ENCODE assay signal across 8 cellular contexts in genomic region chr1:23485002-23485332, GRCh38. TPM values are rescaled to one million over a fixed set of nuclear protein-coding genes. Genes with fewer than 3 reads are reported as not detected.
DNase-seq lines count a peak whose midpoint lies in the region; ATAC-seq and TF ChIP-seq lines count a peak whose summit lies in the region.

No MANE protein-coding gene starts in this region.

- H3K36me3 ChIP-seq in Panc1 (ENCODE audit: control insufficient read depth, insufficient read depth, low read length) (no peaks in the 10 kb centered on the region), esophagus muscularis mucosa (no peaks in the 10 kb centered on the region), BE2C (no peaks in the 10 kb centered on the region)

- H3K27ac ChIP-seq in Panc1 (ENCODE audit: low read length) (peak overlapping the region; percentile 82), esophagus muscularis mucosa (replicated peaks in 1 of 4) (peak overlapping the region; percentile 95 to 99 (median 96))

- intact Hi-C loops in Calu3 (cut with micrococcal nuclease; ENCODE audit: unreplicated experiment) (no loop called here), Panc1 (cut with micrococcal nuclease; ENCODE audit: unreplicated experiment) (no loop called here), esophagus muscularis mucosa (cut with DNase I) (loop anchor here (10.0 kb wide), 2 partner anchors 60 to 120 kb away; partner anchors contain the start of genes TCEA3 and ZNF436)

- in situ Hi-C loops in Panc1 (cut with HindIII; ENCODE audit: low pct_unique_long_range_greater_than_20kb, low sequenced_read_pairs): no loop called here

- peaks cover 8% of the 10 kb centered on the region for H3K4me1 Mint-ChIP-seq in Calu3 (ENCODE audit: low read depth, unreplicated experiment)

- DNase-seq in Calu3 (no peak), Panc1 (ENCODE audit: low read depth, low spot score) (no peak), esophagus muscularis mucosa (ENCODE audit: extremely low spot score) (no peak), retinal pigment epithelial cell (ENCODE audit: low read depth) (no peak), BE2C (no peak)

- peaks cover 9% of the 10 kb centered on the region for H3K4me1 ChIP-seq in Panc1 (ENCODE audit: control insufficient read depth, insufficient read depth, low read length)
- peaks cover 28 to 47% (median 46%) of the 10 kb centered on the region in 4 donors for H3K4me1 ChIP-seq in esophagus muscularis mucosa
- no peaks in the 10 kb centered on the region for H3K4me1 ChIP-seq in BE2C

- H3K27me3 ChIP-seq in Panc1 (ENCODE audit: control insufficient read depth, insufficient read depth, low read length) (no peaks in the 10 kb centered on the region), esophagus muscularis mucosa (no peaks in the 10 kb centered on the region), BE2C (no peaks in the 10 kb centered on the region)

- 44% methylated on average over 7 of the region's 7 CpGs for WGBS in esophagus muscularis mucosa

- H3K4me3 Mint-ChIP-seq in Calu3 (ENCODE audit: low read depth, unreplicated experiment): peak overlapping the region; percentile 77

- H3K9me3 Mint-ChIP-seq in Calu3 (ENCODE audit: low read depth, unreplicated experiment): no peaks in the 10 kb centered on the region

- no peak for TF ChIP-seq EP300 in esophagus muscularis mucosa (IDR thresholded peaks at IDR 0.05)

- BruUV-seq in Calu3 (replicated peaks; lab: Mats Ljungman, UMichigan) (no TSS peak), Panc1 (replicated peaks; lab: Mats Ljungman, UMichigan) (no TSS peak)

- H3K4me3 ChIP-seq in Panc1 (ENCODE audit: low read depth in 2 of 2, low read length in 2 of 2) (peak overlapping the region; percentile 63 to 70), esophagus muscularis mucosa (peak overlapping the region; percentile 89 to 99 (median 98)), retinal pigment epithelial cell (ENCODE audit: low read length) (peak overlapping the region; percentile 67), BE2C (ENCODE audit: low read depth, low read length) (no peak overlapping the region; the same call in 1 of the 2 replicates)

- no peak overlapping the region for H3K27ac Mint-ChIP-seq in Calu3 (ENCODE audit: unreplicated experiment)

- TF ChIP-seq POLR2A in esophagus muscularis mucosa (IDR thresholded peaks at IDR 0.05; ENCODE audit: low read depth): no peak

- ATAC-seq in Panc1 (no peak), GM21526 (IDR thresholded peaks at IDR 0.05; ENCODE audit: low FRiP score, unreplicated experiment) (no peak), HG02840 (IDR thresholded peaks at IDR 0.05; ENCODE audit: low FRiP score, unreplicated experiment) (no peak), HG02884 (IDR thresholded peaks at IDR 0.05; ENCODE audit: unreplicated experiment) (no peak)

- CTCF ChIA-PET in Calu3 (lab: Charles Lee) (interaction anchor here (0.6 to 1.7 kb wide), 4 partner anchors 12 to 633 kb away, joined by 4 to 5 read pairs (median 4); no protein-coding TSS in a partner anchor), Panc1 (lab: Charles Lee) (interaction anchor here (0.6 to 1.6 kb wide), 3 partner anchors 12 to 150 kb away, joined by 7 to 23 read pairs (median 8); no protein-coding TSS in a partner anchor)

- TF ChIP-seq CTCF in Calu3 (IDR thresholded peaks at IDR 0.05; ENCODE audit: unreplicated experiment): no peak
- TF ChIP-seq CTCF in Panc1 (IDR thresholded peaks at IDR 0.05): no peak
- TF ChIP-seq CTCF in esophagus muscularis mucosa (IDR thresholded peaks at IDR 0.05): no peak
- TF ChIP-seq CTCF in retinal pigment epithelial cell (conservative IDR thresholded peaks at IDR 0.05; ENCODE audit: low read depth, low read length): no peak
- TF ChIP-seq CTCF in BE2C (IDR thresholded peaks at IDR 0.05; ENCODE audit: low read depth, low read length): no peak

- H3K27me3 Mint-ChIP-seq in Calu3 (ENCODE audit: unreplicated experiment): peaks cover 34% of the 10 kb centered on the region

- no peaks in the 10 kb centered on the region for H3K9me3 ChIP-seq in Panc1 (ENCODE audit: control insufficient read depth, insufficient read depth, low read depth, low read length)
- H3K9me3 ChIP-seq in esophagus muscularis mucosa: no peaks in the 10 kb centered on the region
- H3K9me3 ChIP-seq in BE2C: no peaks in the 10 kb centered on the region

- POLR2A ChIA-PET in Panc1 (lab: Charles Lee): no interaction called here

- H3K36me3 Mint-ChIP-seq in Calu3 (ENCODE audit: insufficient read depth, unreplicated experiment): peaks cover 19% of the 10 kb centered on the region

RNA-seq across cellular contexts. Expression of gene ASAP3, which starts 1.0 kb away (rescaled TPM):
- total RNA-seq in Calu3 (2022) (2.9 and 3.5 TPM in 2 replicates), Panc1 (2021; ENCODE audit: unreplicated experiment) (17.9 TPM), esophagus muscularis mucosa (10 to 100 TPM; 25.3 to 32.8 (median 27.9) TPM)
- 14.0 TPM for polyA plus RNA-seq in Panc1 (2012; ENCODE audit: insufficient read length)
- polyA plus RNA-seq in BE2C (2012; ENCODE audit: insufficient read depth, insufficient read length, low read depth): 2.9 TPM

RNA-seq across cellular contexts. Expression of gene E2F2, which starts 46.1 kb away (rescaled TPM):
- total RNA-seq in Calu3 (2022) (6.2 and 8.1 TPM in 2 replicates), Panc1 (2021; ENCODE audit: unreplicated experiment) (9.5 TPM), esophagus muscularis mucosa (under 1 TPM in 3 of 4 donors, not detected in 1; 0.11 to 0.26 (median 0.17) TPM)
- polyA plus RNA-seq in Panc1 (2012; ENCODE audit: insufficient read length): 3.1 TPM
- 0.73 TPM for polyA plus RNA-seq in BE2C (2012; ENCODE audit: insufficient read depth, insufficient read length, low read depth)
